ENCODE assay signal across 8 cellular contexts in genomic region chr7:28921822-28922221, GRCh38. TPM values are rescaled to one million over a fixed set of nuclear protein-coding genes. Genes with fewer than 3 reads are reported as not detected.
A peak's percentile ranks its signal among the peaks of the same experiment; 100 is the strongest.
DNase-seq lines count a peak whose midpoint lies in the region; ATAC-seq and TF ChIP-seq lines count a peak whose summit lies in the region.

No MANE protein-coding gene starts in this region.

- no peak overlapping the region for H3K4me3 ChIP-seq in DND-41 (ENCODE audit: low read depth in 1 of 2, low read length in 2 of 2)

- ATAC-seq in DND-41 (ENCODE audit: insufficient read depth, low read depth): peak; percentile 88
- ATAC-seq in GM21423 (IDR thresholded peaks at IDR 0.05; ENCODE audit: unreplicated experiment): peak; percentile 64
- peak; percentile 94 for ATAC-seq in left ventricle myocardium superior

- H3K27me3 Mint-ChIP-seq in activated T-helper 1 cell treated with anti-CD3 and anti-CD28 coated beads, Interleukin-12 subunit alpha, Interleukin-12 subunit beta, Interleukin-2, Interleukin-4 antibody, amounts not matched to agents 30 ng/mL and 10 ng/mL and 1 ng/mL, durations not matched to agents 14 hours and 24 hours and 36 hours (ENCODE audit: insufficient read depth): peaks cover 14% of the 10 kb centered on the region

- H4K20me1 ChIP-seq in DND-41 (ENCODE audit: insufficient read depth, low read length): no peaks in the 10 kb centered on the region

- H3K27me3 ChIP-seq in DND-41 (ENCODE audit: insufficient read depth, low read length, poor library complexity): peaks cover 3% of the 10 kb centered on the region

- intact Hi-C loops in left ventricle myocardium superior (cut with micrococcal nuclease): loop anchor here (2.0 kb wide), 1 partner anchor 487 kb away; no protein-coding TSS in a partner anchor
- intact Hi-C loops in activated T-helper 1 cell treated with anti-CD3 and anti-CD28 coated beads, Interleukin-12 subunit alpha, Interleukin-12 subunit beta, Interleukin-2, Interleukin-4 antibody, amounts not matched to agents 30 ng/mL and 10 ng/mL and 1 ng/mL, durations not matched to agents 14 hours and 24 hours and 36 hours (cut with micrococcal nuclease): loop anchor here (1.0 to 10.0 kb wide), 8 partner anchors 35 to 535 kb away; partner anchors contain the start of gene TRIL

- H3K36me3 ChIP-seq in DND-41 (ENCODE audit: insufficient read depth, low read length): no peaks in the 10 kb centered on the region

- H3K27ac Mint-ChIP-seq in activated T-helper 1 cell treated with anti-CD3 and anti-CD28 coated beads, Interleukin-12 subunit alpha, Interleukin-12 subunit beta, Interleukin-2, Interleukin-4 antibody, amounts not matched to agents 30 ng/mL and 10 ng/mL and 1 ng/mL, durations not matched to agents 14 hours and 24 hours and 36 hours: no peak overlapping the region

- peak; percentile 80 for TF ChIP-seq CTCF in DND-41 (IDR thresholded peaks at IDR 0.05; ENCODE audit: borderline replicate concordance, extremely low read depth, low read length, poor library complexity, severe bottlenecking)

- no peaks in the 10 kb centered on the region for H3K9me3 ChIP-seq in DND-41 (ENCODE audit: insufficient read depth, low read length, severe bottlenecking)

- H3K9me3 Mint-ChIP-seq in activated T-helper 1 cell treated with anti-CD3 and anti-CD28 coated beads, Interleukin-12 subunit alpha, Interleukin-12 subunit beta, Interleukin-2, Interleukin-4 antibody, amounts not matched to agents 30 ng/mL and 10 ng/mL and 1 ng/mL, durations not matched to agents 14 hours and 24 hours and 36 hours: no peaks in the 10 kb centered on the region

- no peak overlapping the region for H3K27ac ChIP-seq in DND-41 (ENCODE audit: low read length)

- H3K36me3 Mint-ChIP-seq in activated T-helper 1 cell treated with anti-CD3 and anti-CD28 coated beads, Interleukin-12 subunit alpha, Interleukin-12 subunit beta, Interleukin-2, Interleukin-4 antibody, amounts not matched to agents 30 ng/mL and 10 ng/mL and 1 ng/mL, durations not matched to agents 14 hours and 24 hours and 36 hours (ENCODE audit: low read depth): no peaks in the 10 kb centered on the region

- peak; percentile 52 for DNase-seq in DND-41
- DNase-seq in HuH-7 (ENCODE audit: low spot score): peak; percentile 70
- DNase-seq in NOMO-1 treated with DMSO at 0.1 percent for 48 hours (lab: John Stamatoyannopoulos, UW; ENCODE audit: unreplicated experiment): peak; percentile 46
- DNase-seq in amniotic stem cell (lab: John Stamatoyannopoulos, UW): peak; percentile 68
- DNase-seq in left ventricle myocardium superior: no peak
- DNase-seq in renal cortical epithelial cell (ENCODE audit: low read depth): peak; percentile 59
- no peak for DNase-seq in activated T-helper 1 cell treated with anti-CD3 and anti-CD28 coated beads, Interleukin-12 subunit alpha, Interleukin-12 subunit beta, Interleukin-2, Interleukin-4 antibody, amounts not matched to agents 30 ng/mL and 10 ng/mL and 1 ng/mL, durations not matched to agents 14 hours and 24 hours and 36 hours (ENCODE audit: low spot score)

- no peak overlapping the region for H3K9ac ChIP-seq in DND-41 (ENCODE audit: low read depth, low read length)

- peaks cover 13% of the 10 kb centered on the region for H3K4me1 Mint-ChIP-seq in activated T-helper 1 cell treated with anti-CD3 and anti-CD28 coated beads, Interleukin-12 subunit alpha, Interleukin-12 subunit beta, Interleukin-2, Interleukin-4 antibody, amounts not matched to agents 30 ng/mL and 10 ng/mL and 1 ng/mL, durations not matched to agents 14 hours and 24 hours and 36 hours (ENCODE audit: low read depth)

- H2AFZ ChIP-seq in DND-41 (ENCODE audit: low read depth, low read length): no peak overlapping the region

- no peak overlapping the region for H3K4me3 Mint-ChIP-seq in activated T-helper 1 cell treated with anti-CD3 and anti-CD28 coated beads, Interleukin-12 subunit alpha, Interleukin-12 subunit beta, Interleukin-2, Interleukin-4 antibody, amounts not matched to agents 30 ng/mL and 10 ng/mL and 1 ng/mL, durations not matched to agents 14 hours and 24 hours and 36 hours

- H3K4me2 ChIP-seq in DND-41 (ENCODE audit: insufficient read depth, low read length): peak overlapping the region; percentile 38; the same call in 1 of the 2 replicates

- peaks cover 20% of the 10 kb centered on the region for H3K4me1 ChIP-seq in DND-41 (ENCODE audit: insufficient read depth, low read length)

- no peaks in the 10 kb centered on the region for H3K79me2 ChIP-seq in DND-41 (ENCODE audit: insufficient read depth, low read length)

RNA-seq across cellular contexts. Expression of gene TRIL, which starts 36.3 kb away (rescaled TPM):
- total RNA-seq in left ventricle myocardium superior: 2.4 TPM
- 0.35 and 0.94 TPM in 2 replicates for total RNA-seq in renal cortical epithelial cell
- 0.39 and 0.41 TPM in 2 replicates for total RNA-seq in activated T-helper 1 cell treated with anti-CD3 and anti-CD28 coated beads, Interleukin-12 subunit alpha, Interleukin-12 subunit beta, Interleukin-2, Interleukin-4 antibody, amounts not matched to agents 30 ng/mL and 10 ng/mL and 1 ng/mL, durations not matched to agents 14 hours and 24 hours and 36 hours

Comparison
In these comparisons a context has a peak if more than half of its experiments do, and no peak if none do; other contexts are left out.
1. DNase-seq: peak in DND-41 (single experiment), HuH-7 (single experiment), NOMO-1 treated with DMSO at 0.1 percent for 48 hours (single experiment), amniotic stem cell (single experiment) and renal cortical epithelial cell (single experiment); none in left ventricle myocardium superior (single experiment) and activated T-helper 1 cell treated with anti-CD3 and anti-CD28 coated beads, Interleukin-12 subunit alpha, Interleukin-12 subunit beta, Interleukin-2, Interleukin-4 antibody, amounts not matched to agents 30 ng/mL and 10 ng/mL and 1 ng/mL, durations not matched to agents 14 hours and 24 hours and 36 hours (single experiment).
2. Peak in every context shown above with its lines, with median percentiles within 50 percentile points of each other: ATAC-seq.